ENCODE assay signal across 11 cellular contexts in genomic region chr7:123746055-123746454, GRCh38. TPM values are rescaled to one million over a fixed set of nuclear protein-coding genes. Genes with fewer than 3 reads are reported as not detected.
A peak's percentile ranks its signal among the peaks of the same experiment; 100 is the strongest.
DNase-seq lines count a peak whose midpoint lies in the region; ATAC-seq and TF ChIP-seq lines count a peak whose summit lies in the region.
"Had no signal": no experiment of that assay in that cellular context is flagged by ENCODE, and none has a peak within 500 bp of the region (broad histone marks: within the 10 kb centered on the region; RNA-seq: fewer than 3 reads in every experiment).

No MANE protein-coding gene starts in this region.

- peaks cover 8% of the 10 kb centered on the region for H3K36me3 Mint-ChIP-seq in activated CD4-positive, alpha-beta T cell treated with anti-CD3 and anti-CD28 coated beads for 36 hours (ENCODE audit: low read depth)

- H3K9ac ChIP-seq in skeletal muscle tissue (ENCODE audit: low read depth in 1 of 3, low read length in 3 of 3), result no peak overlapping the region

- TF ChIP-seq EP300 in esophagus muscularis mucosa (IDR thresholded peaks at IDR 0.05), result no peak

- intact Hi-C loops in activated CD4-positive, alpha-beta T cell treated with anti-CD3 and anti-CD28 coated beads for 36 hours (cut with DNase I, micrococcal nuclease), result no loop called here
- intact Hi-C loops in esophagus muscularis mucosa (cut with DNase I), result loop anchor here (5.0 kb wide), 2 partner anchors 64 to 189 kb away; partner anchors contain the start of gene NDUFA5

- CTCF ChIA-PET in activated CD4-positive, alpha-beta T cell treated with anti-CD3 and anti-CD28 coated beads for 36 hours (lab: Charles Lee), result interaction anchor here (1.0 to 1.8 kb wide), 6 partner anchors 9 to 52 kb away, joined by 3 to 8 read pairs (median 4); no protein-coding TSS in a partner anchor

- H3K27ac Mint-ChIP-seq in activated CD4-positive, alpha-beta T cell treated with anti-CD3 and anti-CD28 coated beads for 36 hours, result peak overlapping the region; percentile 63

- H3K27ac ChIP-seq in esophagus muscularis mucosa (replicated peaks in 1 of 4) (peak overlapping the region in 2 of 4 donors; percentile 98 to 99), skeletal muscle tissue (ENCODE audit: low read depth, low read length) (peak overlapping the region; percentile 33)

- TF ChIP-seq CTCF in esophagus muscularis mucosa (IDR thresholded peaks at IDR 0.05), result no peak

- no peak for TF ChIP-seq POLR2A in esophagus muscularis mucosa (IDR thresholded peaks at IDR 0.05; ENCODE audit: low read depth)

- no peaks in the 10 kb centered on the region for H3K9me3 ChIP-seq in esophagus muscularis mucosa
- H3K9me3 ChIP-seq in skeletal muscle tissue (ENCODE audit: control insufficient read depth in 3 of 3, low read length in 3 of 3), result no peaks in the 10 kb centered on the region
- H3K9me3 ChIP-seq: BE2C had no signal

- H3K4me1 ChIP-seq in esophagus muscularis mucosa (peaks cover 47 to 79% (median 77%) of the 10 kb centered on the region in 4 donors), skeletal muscle tissue (ENCODE audit: control insufficient read depth in 3 of 3, insufficient read depth in 3 of 3, low read length in 3 of 3) (peaks cover 22 to 38% (median 38%) of the 10 kb centered on the region in 3 donors)
- H3K4me1 ChIP-seq: BE2C had no signal

- H3K27me3 ChIP-seq in esophagus muscularis mucosa (no peaks in the 10 kb centered on the region), skeletal muscle tissue (ENCODE audit: control insufficient read depth in 3 of 3, insufficient read depth in 3 of 3, low read length in 3 of 3) (no peaks in the 10 kb centered on the region)
- H3K27me3 ChIP-seq: BE2C had no signal

- POLR2A ChIA-PET in activated CD4-positive, alpha-beta T cell treated with anti-CD3 and anti-CD28 coated beads for 36 hours (lab: Charles Lee), result no interaction called here

- peaks cover 61% of the 10 kb centered on the region for H3K4me1 Mint-ChIP-seq in activated CD4-positive, alpha-beta T cell treated with anti-CD3 and anti-CD28 coated beads for 36 hours

- DNase-seq in activated CD4-positive, alpha-beta T cell treated with anti-CD3 and anti-CD28 coated beads for 36 hours, result no peak
- DNase-seq in activated CD4-positive, alpha-beta T cell treated with anti-CD3 and anti-CD28 coated beads for 1 hour, result no peak
- DNase-seq in RKO (ENCODE audit: low spot score) (peak; percentile 35), esophagus muscularis mucosa (ENCODE audit: extremely low spot score) (no peak), GDM1 (lab: John Stamatoyannopoulos, UW) (no peak), HUDEP-2 (lab: John Stamatoyannopoulos, UW; ENCODE audit: unreplicated experiment in 76 of 76) (no peak)
- no peak for DNase-seq in activated effector memory CD4-positive, alpha-beta T cell treated with Interleukin-2 at 50 U/mL for 16 hours
- DNase-seq: activated naive CD4-positive, alpha-beta T cell treated with anti-CD3 and anti-CD28 coated beads, Interleukin-2, amount 50 U/mL, for 16 hours; BE2C; SHP77 treated with DMSO at 0.1 percent for 48 hours had no signal

- H3K36me3 ChIP-seq in esophagus muscularis mucosa (no peaks in the 10 kb centered on the region), skeletal muscle tissue (ENCODE audit: control insufficient read depth in 3 of 3, insufficient read depth in 3 of 3, low read length in 3 of 3) (no peaks in the 10 kb centered on the region)
- H3K36me3 ChIP-seq: BE2C had no signal

- WGBS in esophagus muscularis mucosa, result 37% methylated on average over 2 of the region's 2 CpGs

- H3K9me3 Mint-ChIP-seq in activated CD4-positive, alpha-beta T cell treated with anti-CD3 and anti-CD28 coated beads for 36 hours (ENCODE audit: low read depth), result no peaks in the 10 kb centered on the region

- H3K27me3 Mint-ChIP-seq in activated CD4-positive, alpha-beta T cell treated with anti-CD3 and anti-CD28 coated beads for 36 hours, result no peaks in the 10 kb centered on the region

- H3K4me3 ChIP-seq in esophagus muscularis mucosa, result peak overlapping the region in 3 of 4 donors; percentile 2 to 90 (median 89)
- H3K4me3 ChIP-seq in skeletal muscle tissue (ENCODE audit: low read length in 3 of 3), result peak overlapping the region in 2 of 3 donors; percentile 21 to 49

- peak overlapping the region; percentile 95 for H3K4me3 Mint-ChIP-seq in activated CD4-positive, alpha-beta T cell treated with anti-CD3 and anti-CD28 coated beads for 36 hours

- ATAC-seq in activated CD4-positive, alpha-beta T cell treated with anti-CD3 and anti-CD28 coated beads for 36 hours, result no peak

RNA-seq across cellular contexts. Expression of gene WASL, which starts 2.7 kb away (rescaled TPM):
- 1 to 10 TPM; 5.5 TPM for total RNA-seq in activated CD4-positive, alpha-beta T cell treated with anti-CD3 and anti-CD28 coated beads for 36 hours
- 10 to 100 TPM; 36.0 to 51.5 (median 38.5) TPM for total RNA-seq in esophagus muscularis mucosa
- 15.1 TPM for total RNA-seq in skeletal muscle tissue
